ENCODE assay signal across 8 cellular contexts in the genomic region with DNA sequence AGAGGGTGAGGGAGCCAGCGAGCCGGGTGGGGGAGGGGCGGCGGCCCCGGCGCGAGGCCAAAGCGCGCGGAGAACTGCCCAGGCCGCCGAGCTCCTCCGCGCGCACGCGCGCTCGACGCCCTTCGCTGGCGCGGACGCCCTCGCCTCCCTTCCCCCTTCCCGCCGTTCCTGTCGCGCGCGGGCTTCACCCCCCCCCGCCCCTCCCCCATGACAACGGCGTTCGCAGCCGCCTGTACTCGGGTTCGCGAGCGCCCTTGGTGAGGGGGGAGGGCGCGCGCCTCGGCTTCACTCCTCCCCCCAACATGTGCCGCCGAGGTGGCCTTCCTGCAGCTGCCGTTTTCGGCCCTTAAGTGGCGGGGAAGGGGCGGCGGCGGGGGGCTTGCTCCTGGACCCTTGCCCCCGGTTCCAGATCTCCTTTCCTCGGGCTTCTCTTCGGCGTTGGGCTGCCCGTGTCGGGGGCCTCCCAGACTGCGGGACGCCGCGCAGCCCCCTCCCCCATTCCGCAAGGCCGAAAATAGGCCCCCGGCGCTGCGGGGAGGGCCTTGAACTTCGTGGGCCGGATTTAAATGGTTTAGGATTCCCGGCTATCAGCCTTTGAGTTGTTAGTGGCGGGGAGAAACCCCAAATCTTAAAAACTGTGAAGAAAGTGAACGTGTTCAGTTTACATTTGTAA. TPM values are rescaled to one million over a fixed set of nuclear protein-coding genes. Genes with fewer than 3 reads are reported as not detected.
DNase-seq lines count a peak whose midpoint lies in the region; ATAC-seq and TF ChIP-seq lines count a peak whose summit lies in the region.

No MANE protein-coding gene starts in this region.

- peak overlapping the region; percentile 91 for H3K27ac Mint-ChIP-seq in activated naive CD8-positive, alpha-beta T cell
- peak overlapping the region; percentile 73 for H3K27ac Mint-ChIP-seq in glutamatergic neuron (ENCODE audit: unreplicated experiment)

- peak overlapping the region; percentile 96 for H3K4me3 Mint-ChIP-seq in activated naive CD8-positive, alpha-beta T cell
- H3K4me3 Mint-ChIP-seq in glutamatergic neuron (ENCODE audit: unreplicated experiment): peak overlapping the region; percentile 91

- H3K4me1 Mint-ChIP-seq in activated naive CD8-positive, alpha-beta T cell (ENCODE audit: low read depth): peaks cover 52% of the 10 kb centered on the region
- peaks cover 33% of the 10 kb centered on the region for H3K4me1 Mint-ChIP-seq in glutamatergic neuron (ENCODE audit: low read depth, unreplicated experiment)

- no peaks in the 10 kb centered on the region for H3K9me3 Mint-ChIP-seq in activated naive CD8-positive, alpha-beta T cell (ENCODE audit: low read depth)
- peaks cover 23% of the 10 kb centered on the region for H3K9me3 Mint-ChIP-seq in glutamatergic neuron (ENCODE audit: unreplicated experiment)

- ATAC-seq in omental fat pad (ENCODE audit: low FRiP score): peak; percentile 85

- TF ChIP-seq CTCF in GM20000 (IDR thresholded peaks at IDR 0.05; ENCODE audit: extremely low read depth, missing control alignments) (no peak), glutamatergic neuron (IDR thresholded peaks at IDR 0.05; ENCODE audit: partially characterized antibody, unreplicated experiment) (no peak), omental fat pad (IDR thresholded peaks at IDR 0.05) (no peak)

- DNase-seq in DMS153 (lab: John Stamatoyannopoulos, UW) (peak; percentile 55), GM20000 (ENCODE audit: low spot score) (peak; percentile 92), HPDE6-E6E7 (ENCODE audit: extremely low spot score) (peak; percentile 63), NOMO-1 treated with dmso at 0.1 percent for 144 hours (lab: John Stamatoyannopoulos, UW; ENCODE audit: unreplicated experiment) (peak; percentile 43), glutamatergic neuron (peak; percentile 84), omental fat pad (ENCODE audit: low spot score) (no peak)

- H3K4me1 ChIP-seq in urinary bladder (ENCODE audit: insufficient read depth): peaks cover 5% of the 10 kb centered on the region

- peak overlapping the region; percentile 88 for H3K4me3 ChIP-seq in urinary bladder (ENCODE audit: low read depth, low read length)

- peak overlapping the region; percentile 100 for H3K27ac ChIP-seq in urinary bladder (ENCODE audit: low read depth)

- H3K36me3 Mint-ChIP-seq in activated naive CD8-positive, alpha-beta T cell: peaks cover 25% of the 10 kb centered on the region
- H3K36me3 Mint-ChIP-seq in glutamatergic neuron (ENCODE audit: unreplicated experiment): no peaks in the 10 kb centered on the region

- peaks cover 2% of the 10 kb centered on the region for H3K36me3 ChIP-seq in urinary bladder (ENCODE audit: insufficient read depth)

- under 1% methylated on average over 50 of the region's 72 CpGs for WGBS in urinary bladder

- no peaks in the 10 kb centered on the region for H3K27me3 Mint-ChIP-seq in activated naive CD8-positive, alpha-beta T cell
- H3K27me3 Mint-ChIP-seq in glutamatergic neuron (ENCODE audit: unreplicated experiment): peaks cover 21% of the 10 kb centered on the region

RNA-seq across cellular contexts. Expression of a gene that starts 0.5 kb away (rescaled TPM):
- total RNA-seq in glutamatergic neuron (ENCODE audit: unreplicated experiment) (699 TPM), omental fat pad (100 to 1,000 TPM; 230 to 465 (median 368) TPM), urinary bladder (115 TPM)
- 481 TPM for polyA plus RNA-seq in urinary bladder

RNA-seq across cellular contexts. Expression of a gene that starts 24.1 kb away (rescaled TPM):
- total RNA-seq in glutamatergic neuron (ENCODE audit: unreplicated experiment) (183 TPM), omental fat pad (100 to 1,000 TPM; 181 to 341 (median 323) TPM), urinary bladder (62.9 TPM)
- polyA plus RNA-seq in urinary bladder: 399 TPM

RNA-seq across cellular contexts. Expression of a gene that starts 33.0 kb away (rescaled TPM):
- 10.8 TPM for total RNA-seq in glutamatergic neuron (ENCODE audit: unreplicated experiment)
- 1 to 10 TPM in 2 of 4 donors, under 1 TPM in 2; 0.65 to 1.2 (median 1.0) TPM for total RNA-seq in omental fat pad
- 0.85 TPM for total RNA-seq in urinary bladder
- polyA plus RNA-seq in urinary bladder: 2.5 TPM

RNA-seq across cellular contexts. Expression of a gene that starts 34.4 kb away (rescaled TPM):
- total RNA-seq in glutamatergic neuron (ENCODE audit: unreplicated experiment) (0.39 TPM), omental fat pad (not detected), urinary bladder (not detected)
- not detected for polyA plus RNA-seq in urinary bladder

RNA-seq across cellular contexts. Expression of a gene that starts 45.3 kb away (rescaled TPM):
- total RNA-seq in glutamatergic neuron (ENCODE audit: unreplicated experiment) (not detected), omental fat pad (not detected), urinary bladder (not detected)
- polyA plus RNA-seq in urinary bladder: not detected
